In genomic region chr20:36117638-36118037, GRCh38 we compare ENCODE assay signal across 1 cellular context.
TF ChIP-seq lines count a peak whose summit lies in the region.

No MANE protein-coding gene starts in this region.

TF ChIP-seq in HepG2, 621 proteins besides CTCF, POLR2A, EP300 and RAD21:
- TF ChIP-seq IKZF1 (IDR thresholded peaks at IDR 0.05) (no peak), NBN (conservative IDR thresholded peaks at IDR 0.05) (no peak), MAZ (IDR thresholded peaks at IDR 0.05; ENCODE audit: borderline replicate concordance, low read depth, low read length) (no peak), MAZ (CRISPR knock-in tag; IDR thresholded peaks at IDR 0.05; ENCODE audit: low read depth) (no peak), RBAK (CRISPR knock-in tag; IDR thresholded peaks at IDR 0.05) (no peak), ZNF839 (CRISPR knock-in tag; IDR thresholded peaks at IDR 0.05; ENCODE audit: borderline replicate concordance) (no peak), AGO2 (optimal IDR thresholded peaks at IDR 0.05; ENCODE audit: low read depth, low read length) (no peak), ZNF280D (CRISPR knock-in tag; IDR thresholded peaks at IDR 0.05) (no peak), HES4 (CRISPR knock-in tag; IDR thresholded peaks at IDR 0.05; ENCODE audit: borderline replicate concordance) (no peak), STAG1 (CRISPR knock-in tag; IDR thresholded peaks at IDR 0.05) (no peak), KDM4B (CRISPR knock-in tag; IDR thresholded peaks at IDR 0.05) (no peak), ZNF749 (CRISPR knock-in tag; IDR thresholded peaks at IDR 0.05; ENCODE audit: borderline replicate concordance) (no peak)
